ENCODE assay signal across 18 cellular contexts in genomic region chr1:238738942-238739341, GRCh38.
"Had no signal": no experiment of that assay in that cellular context is flagged by ENCODE, and none has a peak within 500 bp of the region (broad histone marks: within the 10 kb centered on the region; RNA-seq: fewer than 3 reads in every experiment).

No MANE protein-coding gene starts in this region.

- H3K36me3 Mint-ChIP-seq: natural killer cell treated with Interleukin-12 subunit alpha and Interleukin-12 subunit beta and Interleukin-15 and Interleukin-18, amount 100 ng/mL, for 72 hours had no signal

- H3K4me1 ChIP-seq: body of pancreas, esophagus muscularis mucosa, thyroid gland had no signal

- ATAC-seq: activated naive CD8-positive, alpha-beta T cell treated with anti-CD3 and anti-CD28 coated beads, Interleukin-2, amount 50 U/mL, for 24 hours; body of pancreas; left colon; natural killer cell treated with Interleukin-12 subunit alpha and Interleukin-12 subunit beta and Interleukin-15 and Interleukin-18, amount 100 ng/mL, for 72 hours had no signal

- FAIRE-seq: urothelium cell line had no signal

- H3K27me3 ChIP-seq: body of pancreas, esophagus muscularis mucosa, thyroid gland had no signal

- H3K9me3 Mint-ChIP-seq: activated naive CD8-positive, alpha-beta T cell treated with anti-CD3 and anti-CD28 coated beads, Interleukin-2, amount 50 U/mL, for 24 hours; endodermal cell had no signal

- H3K4me3 ChIP-seq: body of pancreas, esophagus muscularis mucosa, skin epidermis, thyroid gland had no signal

- DNase-seq: activated CD4-positive, alpha-beta memory T cell treated with anti-CD3 and anti-CD28 coated beads, Interleukin-2, amount 10 ng/mL, durations not matched to agents 7 days and 5 days; activated CD8-positive, alpha-beta memory T cell treated with anti-CD3 and anti-CD28 coated beads, Interleukin-2, amount 50 U/mL, for 48 hours; activated naive CD4-positive, alpha-beta T cell; activated naive CD8-positive, alpha-beta T cell treated with anti-CD3 and anti-CD28 coated beads, Interleukin-2, amount 50 U/mL, for 24 hours; body of pancreas; dermis blood vessel endothelial cell; endodermal cell; foreskin melanocyte; head of caudate nucleus; left colon; mammary epithelial cell; T-helper 9 cell had no signal

- H3K9me3 ChIP-seq: body of pancreas, esophagus muscularis mucosa, thyroid gland had no signal

- H3K4me3 Mint-ChIP-seq: activated CD4-positive, alpha-beta memory T cell treated with anti-CD3 and anti-CD28 coated beads, Interleukin-2, amount 10 ng/mL, durations not matched to agents 7 days and 5 days; activated naive CD8-positive, alpha-beta T cell treated with anti-CD3 and anti-CD28 coated beads, Interleukin-2, amount 50 U/mL, for 24 hours; central memory CD8-positive, alpha-beta T cell; endodermal cell; natural killer cell treated with Interleukin-12 subunit alpha and Interleukin-12 subunit beta and Interleukin-15 and Interleukin-18, amount 100 ng/mL, for 72 hours had no signal

- H3K27ac ChIP-seq: body of pancreas, esophagus muscularis mucosa, skin epidermis, thyroid gland had no signal

- H3K27ac Mint-ChIP-seq: activated CD4-positive, alpha-beta memory T cell treated with anti-CD3 and anti-CD28 coated beads, Interleukin-2, amount 10 ng/mL, durations not matched to agents 7 days and 5 days; activated naive CD8-positive, alpha-beta T cell treated with anti-CD3 and anti-CD28 coated beads, Interleukin-2, amount 50 U/mL, for 24 hours; endodermal cell; natural killer cell treated with Interleukin-12 subunit alpha and Interleukin-12 subunit beta and Interleukin-15 and Interleukin-18, amount 100 ng/mL, for 72 hours had no signal

- H3K36me3 ChIP-seq: esophagus muscularis mucosa, thyroid gland had no signal

- H3K4me1 Mint-ChIP-seq: activated CD4-positive, alpha-beta memory T cell treated with anti-CD3 and anti-CD28 coated beads, Interleukin-2, amount 10 ng/mL, durations not matched to agents 7 days and 5 days; activated naive CD8-positive, alpha-beta T cell treated with anti-CD3 and anti-CD28 coated beads, Interleukin-2, amount 50 U/mL, for 24 hours; central memory CD8-positive, alpha-beta T cell; endodermal cell had no signal

- H3K27me3 Mint-ChIP-seq: activated CD4-positive, alpha-beta memory T cell treated with anti-CD3 and anti-CD28 coated beads, Interleukin-2, amount 10 ng/mL, durations not matched to agents 7 days and 5 days; activated naive CD8-positive, alpha-beta T cell treated with anti-CD3 and anti-CD28 coated beads, Interleukin-2, amount 50 U/mL, for 24 hours; central memory CD8-positive, alpha-beta T cell; natural killer cell treated with Interleukin-12 subunit alpha and Interleukin-12 subunit beta and Interleukin-15 and Interleukin-18, amount 100 ng/mL, for 72 hours had no signal
